ENCODE assay signal across 16 cellular contexts in the genomic region with DNA sequence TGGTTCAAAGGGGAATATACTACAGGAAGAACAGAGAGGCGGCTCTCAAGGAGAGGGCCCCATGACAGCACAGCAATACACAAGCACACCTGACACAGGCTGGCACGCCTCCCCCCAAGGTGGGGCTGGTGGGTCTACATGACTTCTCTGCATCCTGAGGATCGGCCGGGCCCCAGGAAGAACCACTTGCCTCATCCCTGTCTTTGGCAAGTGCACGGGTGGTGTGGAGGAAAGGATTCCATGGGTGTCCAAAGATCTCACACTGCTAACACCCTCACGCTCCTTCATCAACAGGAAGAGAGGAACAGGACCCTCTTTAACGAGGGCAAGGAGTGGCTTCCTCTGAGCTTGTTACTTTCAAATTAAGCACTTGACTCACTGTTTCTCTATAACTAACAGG. TPM values are rescaled to one million over a fixed set of nuclear protein-coding genes. Genes with fewer than 3 reads are reported as not detected.
DNase-seq lines count a peak whose midpoint lies in the region; ATAC-seq and TF ChIP-seq lines count a peak whose summit lies in the region.
"Had no signal": no experiment of that assay in that cellular context is flagged by ENCODE, and none has a peak within 500 bp of the region (broad histone marks: within the 10 kb centered on the region; RNA-seq: fewer than 3 reads in every experiment).

No MANE protein-coding gene starts in this region.

- no peaks in the 10 kb centered on the region for H3K27me3 ChIP-seq in lower lobe of right lung (ENCODE audit: low read depth)

- no peak overlapping the region for H3K4me3 ChIP-seq in lower lobe of right lung

- H3K9me3 Mint-ChIP-seq in activated T-helper 17 cell treated with anti-CD3 and anti-CD28 coated beads, Interleukin-2, amount 50 U/mL, for 72 hours, result no peaks in the 10 kb centered on the region

- DNase-seq in stimulated activated naive CD4-positive, alpha-beta T cell (lab: John Stamatoyannopoulos, UW), result peak; percentile 23 to 48 (median 37)
- no peak for DNase-seq in stimulated activated naive CD4-positive, alpha-beta T cell treated with Interleukin-2 at 50 U/mL for 16 hours (lab: John Stamatoyannopoulos, UW)
- DNase-seq in lower lobe of right lung (no peak), nucleus accumbens (lab: John Stamatoyannopoulos, UW) (no peak), COR-L47 (lab: John Stamatoyannopoulos, UW) (no peak), GF-D8 (lab: John Stamatoyannopoulos, UW) (no peak)
- DNase-seq: AML-193; NCI-H1092 treated with DMSO at 0.1 percent for 48 hours; NCI-H446 treated with DMSO at 0.1 percent for 48 hours; RPMI8226; stimulated activated CD4-positive, alpha-beta T cell treated with anti-CD3 and anti-CD28 coated beads, Interleukin-12 subunit alpha, Interleukin-12 subunit beta, amount 100 ng/mL, for 4 hours; T1000 had no signal

- TF ChIP-seq CTCF in lower lobe of right lung (IDR thresholded peaks at IDR 0.05), result no peak

- H3K4me3 Mint-ChIP-seq in activated T-helper 17 cell treated with anti-CD3 and anti-CD28 coated beads, Interleukin-2, amount 50 U/mL, for 72 hours, result peak overlapping the region; percentile 79

- H3K36me3 ChIP-seq in lower lobe of right lung, result peaks cover 92% of the 10 kb centered on the region

- peaks cover 71% of the 10 kb centered on the region for H3K4me1 Mint-ChIP-seq in activated T-helper 17 cell treated with anti-CD3 and anti-CD28 coated beads, Interleukin-2, amount 50 U/mL, for 72 hours

- peak overlapping the region; percentile 46 for H3K27ac ChIP-seq in lower lobe of right lung

- no peaks in the 10 kb centered on the region for H3K9me3 ChIP-seq in lower lobe of right lung

- no peak for ATAC-seq in activated T-helper 17 cell treated with anti-CD3 and anti-CD28 coated beads, Interleukin-2, amount 50 U/mL, for 72 hours (replicated peaks)
- no peak for ATAC-seq in lower lobe of right lung
- no peak for ATAC-seq in GM21423 (IDR thresholded peaks at IDR 0.05; ENCODE audit: unreplicated experiment)

- intact Hi-C loops in lower lobe of right lung (cut with DNase I), result no loop called here

- peaks cover 100% of the 10 kb centered on the region for H3K36me3 Mint-ChIP-seq in activated T-helper 17 cell treated with anti-CD3 and anti-CD28 coated beads, Interleukin-2, amount 50 U/mL, for 72 hours (ENCODE audit: low read depth)

- peak overlapping the region; percentile 94 for H3K27ac Mint-ChIP-seq in activated T-helper 17 cell treated with anti-CD3 and anti-CD28 coated beads, Interleukin-2, amount 50 U/mL, for 72 hours

- H3K4me1 ChIP-seq in lower lobe of right lung, result peaks cover 60% of the 10 kb centered on the region

- H3K27me3 Mint-ChIP-seq in activated T-helper 17 cell treated with anti-CD3 and anti-CD28 coated beads, Interleukin-2, amount 50 U/mL, for 72 hours, result no peaks in the 10 kb centered on the region

RNA-seq across cellular contexts. Expression of gene VAMP1, which starts 7.3 kb away (rescaled TPM):
- 10 to 100 TPM; 19.9 to 81.8 TPM for total RNA-seq in activated T-helper 17 cell treated with anti-CD3 and anti-CD28 coated beads, Interleukin-2, amount 50 U/mL, for 72 hours
- 6.8 TPM for total RNA-seq in lower lobe of right lung

RNA-seq across cellular contexts. Expression of gene TAPBPL, which starts 11.4 kb away (rescaled TPM):
- 10 to 100 TPM; 24.1 to 28.2 TPM for total RNA-seq in activated T-helper 17 cell treated with anti-CD3 and anti-CD28 coated beads, Interleukin-2, amount 50 U/mL, for 72 hours
- total RNA-seq in lower lobe of right lung, result 32.4 TPM
- total RNA-seq: G401 had no signal

RNA-seq across cellular contexts. Expression of gene CD27, which starts 18.5 kb away (rescaled TPM):
- total RNA-seq in activated T-helper 17 cell treated with anti-CD3 and anti-CD28 coated beads, Interleukin-2, amount 50 U/mL, for 72 hours, result 10 to 100 TPM; 21.1 to 42.1 TPM
- total RNA-seq in lower lobe of right lung, result 2.3 TPM
- total RNA-seq: epithelial cell of proximal tubule, G401 had no signal

RNA-seq across cellular contexts. Expression of gene MRPL51, which starts 29.9 kb away (rescaled TPM):
- 100 to 1,000 TPM; 262 to 317 TPM for total RNA-seq in activated T-helper 17 cell treated with anti-CD3 and anti-CD28 coated beads, Interleukin-2, amount 50 U/mL, for 72 hours
- 121 TPM for total RNA-seq in lower lobe of right lung

RNA-seq across cellular contexts. Expression of gene NCAPD2, which starts 30.7 kb away (rescaled TPM):
- total RNA-seq in activated T-helper 17 cell treated with anti-CD3 and anti-CD28 coated beads, Interleukin-2, amount 50 U/mL, for 72 hours, result 100 to 1,000 TPM; 167 to 176 TPM
- total RNA-seq in lower lobe of right lung, result 32.0 TPM

Comparison
In these comparisons a context has a peak if more than half of its experiments do, and no peak if none do; other contexts are left out.
1. DNase-seq: peak in stimulated activated naive CD4-positive, alpha-beta T cell (6 of 6); none in stimulated activated naive CD4-positive, alpha-beta T cell treated with Interleukin-2 at 50 U/mL for 16 hours (single experiment), lower lobe of right lung (single experiment), nucleus accumbens (0 of 56), COR-L47 (single experiment) and GF-D8 (single experiment).